ENCODE assay signal across 10 cellular contexts in genomic region chr5:126516133-126516532, GRCh38.
DNase-seq lines count a peak whose midpoint lies in the region; ATAC-seq and TF ChIP-seq lines count a peak whose summit lies in the region.
"Had no signal": no experiment of that assay in that cellular context is flagged by ENCODE, and none has a peak within 500 bp of the region (broad histone marks: within the 10 kb centered on the region; RNA-seq: fewer than 3 reads in every experiment).

No MANE protein-coding gene starts in this region.

- H3K36me3 Mint-ChIP-seq in chondrocyte (ENCODE audit: low read depth) (no peaks in the 10 kb centered on the region), type B pancreatic cell (no peaks in the 10 kb centered on the region)

- no peak for ATAC-seq in HG03354 (IDR thresholded peaks at IDR 0.05; ENCODE audit: poor library complexity, severe bottlenecking, unreplicated experiment)
- no peak for ATAC-seq in left lung

- peak; percentile 89 for DNase-seq in M059J (ENCODE audit: low read depth)
- DNase-seq in NCI-H446 treated with DMSO at 0.1 percent for 48 hours (lab: John Stamatoyannopoulos, UW): peak; percentile 4
- no peak for DNase-seq in chondrocyte (ENCODE audit: low spot score)
- no peak for DNase-seq in type B pancreatic cell (ENCODE audit: extremely low spot score, unreplicated experiment)
- DNase-seq in stimulated activated CD4-positive, alpha-beta T cell treated with anti-CD3 and anti-CD28 coated beads, Interleukin-12 subunit alpha, Interleukin-12 subunit beta, amount 100 ng/mL, for 4 hours: no peak
- no peak for DNase-seq in left lung
- DNase-seq: activated T-cell treated with anti-CD3 and anti-CD28 coated beads, Interleukin-2, amount 50 U/mL, for 48 hours; dorsolateral prefrontal cortex; T-helper 9 cell had no signal

- intact Hi-C loops in left lung (cut with DNase I): no loop called here

- H3K27ac Mint-ChIP-seq in chondrocyte (ENCODE audit: unreplicated experiment) (peak overlapping the region; percentile 79), type B pancreatic cell (peak overlapping the region; percentile 74)

- peaks cover 11 to 12% of the 10 kb centered on the region in 2 donors for H3K4me1 ChIP-seq in left lung

- H3K27me3 Mint-ChIP-seq in chondrocyte (ENCODE audit: low read depth) (no peaks in the 10 kb centered on the region), type B pancreatic cell (no peaks in the 10 kb centered on the region)

- no peaks in the 10 kb centered on the region for H3K27me3 ChIP-seq in left lung
- H3K27me3 ChIP-seq: dorsolateral prefrontal cortex had no signal

- TF ChIP-seq CTCF in chondrocyte (IDR thresholded peaks at IDR 0.05) (no peak), type B pancreatic cell (conservative IDR thresholded peaks at IDR 0.05) (no peak), left lung (IDR thresholded peaks at IDR 0.05) (no peak)

- H3K4me3 ChIP-seq in left lung: no peak overlapping the region
- H3K4me3 ChIP-seq: dorsolateral prefrontal cortex had no signal

- H3K9me3 Mint-ChIP-seq in chondrocyte (ENCODE audit: low read depth): no peaks in the 10 kb centered on the region
- H3K9me3 Mint-ChIP-seq in type B pancreatic cell: no peaks in the 10 kb centered on the region

- H3K36me3 ChIP-seq in left lung: no peaks in the 10 kb centered on the region

- H3K4me1 Mint-ChIP-seq in chondrocyte (ENCODE audit: low read depth): peaks cover 43% of the 10 kb centered on the region
- peaks cover 32% of the 10 kb centered on the region for H3K4me1 Mint-ChIP-seq in type B pancreatic cell (ENCODE audit: unreplicated experiment)

- H3K4me3 Mint-ChIP-seq in chondrocyte (ENCODE audit: unreplicated experiment) (no peak overlapping the region), type B pancreatic cell (peak overlapping the region; percentile 52)

- no peak overlapping the region for H3K27ac ChIP-seq in left lung

- no peaks in the 10 kb centered on the region for H3K9me3 ChIP-seq in left lung

Comparison
In these comparisons a context has a peak if more than half of its experiments do, and no peak if none do; other contexts are left out.
1. DNase-seq: peak in M059J (single experiment) and NCI-H446 treated with DMSO at 0.1 percent for 48 hours (single experiment); none in chondrocyte (single experiment), type B pancreatic cell (single experiment), stimulated activated CD4-positive, alpha-beta T cell treated with anti-CD3 and anti-CD28 coated beads, Interleukin-12 subunit alpha, Interleukin-12 subunit beta, amount 100 ng/mL, for 4 hours (single experiment) and left lung (0 of 2).